26 cellular contexts compared by ENCODE assay signal in genomic region chr21:43785134-43785533, GRCh38.
"Had no signal": no experiment of that assay in that cellular context is flagged by ENCODE, and none has a peak within 500 bp of the region (broad histone marks: within the 10 kb centered on the region; RNA-seq: fewer than 3 reads in every experiment).

No MANE protein-coding gene starts in this region.

- H3K36me3 ChIP-seq: adrenal gland, breast epithelium, SJCRH30 had no signal

- DNase-seq: activated CD4-positive, alpha-beta T cell treated with anti-CD3 and anti-CD28 coated beads, Interleukin-2, amount 10 ng/mL, durations not matched to agents 24 days and 14 days; activated CD4-positive, alpha-beta T cell treated with anti-CD3 and anti-CD28 coated beads, Interleukin-2, amount 50 U/mL, for 4 hours; activated CD8-positive, alpha-beta T cell treated with anti-CD3 and anti-CD28 coated beads for 36 hours; activated gamma-delta T cell; activated naive CD4-positive, alpha-beta T cell treated with Interleukin-2 at 50 U/mL for 16 hours; activated naive CD8-positive, alpha-beta T cell treated with anti-CD3 and anti-CD28 coated beads, Interleukin-2, amount 10 ng/mL, durations not matched to agents 7 days and 5 days; activated T-cell treated with anti-CD3 and anti-CD28 coated beads, Interleukin-2, amount 50 U/mL, for 24 hours; adrenal gland; body of pancreas; KBM-7; NCI-H1105; NCI-H1417 treated with DMSO at 0.1 percent for 48 hours; NCI-H187 treated with DMSO at 0.1 percent for 48 hours; NCI-H2081; NCI-H2227 treated with DMSO at 0.1 percent for 48 hours; NCI-H446 treated with DMSO at 0.1 percent for 48 hours; NCI-H524; NK-92 treated with Interleukin-12 subunit alpha and Interleukin-12 subunit beta, amount 100 ng/mL, for 24 hours; PC-3; SHP77; SJCRH30; T1000 had no signal

- FAIRE-seq: astrocyte, TTC549 had no signal

- H3K27me3 ChIP-seq: adrenal gland, body of pancreas, breast epithelium, SJCRH30 had no signal

- ATAC-seq: activated CD8-positive, alpha-beta T cell treated with anti-CD3 and anti-CD28 coated beads for 36 hours; body of pancreas; PC-3 had no signal

- H3K4me3 ChIP-seq: adrenal gland, body of pancreas, breast epithelium, SJCRH30, SK-N-MC had no signal

- H3K27ac ChIP-seq: adrenal gland, body of pancreas, breast epithelium, SJCRH30, SK-N-MC had no signal

- H3K9me3 ChIP-seq: adrenal gland, body of pancreas, breast epithelium, SJCRH30 had no signal
